In the genomic region with DNA sequence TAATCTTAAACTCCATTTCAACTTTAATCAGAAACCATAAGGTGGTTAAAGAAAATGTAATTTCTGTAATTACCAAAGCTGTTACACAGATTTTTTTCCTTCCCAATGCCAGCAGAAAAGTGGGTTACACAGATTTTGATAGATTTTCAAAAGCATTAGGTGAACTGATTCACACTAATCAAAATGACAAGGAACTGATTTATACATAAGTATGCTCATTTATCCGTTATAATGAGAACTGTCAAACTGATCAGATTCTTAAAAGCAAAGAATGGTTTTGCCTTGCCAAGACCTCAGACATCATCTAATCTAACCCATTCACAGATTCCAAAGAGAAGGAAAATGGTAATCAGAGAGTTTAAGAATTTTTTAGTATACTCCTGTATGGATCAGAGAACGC, we compare ENCODE assay signal across 18 cellular contexts. TPM values are rescaled to one million over a fixed set of nuclear protein-coding genes. Genes with fewer than 3 reads are reported as not detected.
DNase-seq lines count a peak whose midpoint lies in the region; ATAC-seq and TF ChIP-seq lines count a peak whose summit lies in the region.
"Had no signal": no experiment of that assay in that cellular context is flagged by ENCODE, and none has a peak within 500 bp of the region (broad histone marks: within the 10 kb centered on the region; RNA-seq: fewer than 3 reads in every experiment).

No MANE protein-coding gene starts in this region.

- H3K4me3 ChIP-seq in PC-3 (ENCODE audit: low read length) (no peak overlapping the region), brain microvascular endothelial cell (ENCODE audit: low read depth, low read length) (no peak overlapping the region), mucosa of stomach (ENCODE audit: low read length) (no peak overlapping the region), vagina (no peak overlapping the region)
- H3K4me3 ChIP-seq: colonic mucosa, heart right ventricle had no signal

- no peak for TF ChIP-seq CTCF in PC-3 (conservative IDR thresholded peaks at IDR 0.05; ENCODE audit: low read depth, low read length)
- TF ChIP-seq CTCF in brain microvascular endothelial cell (IDR thresholded peaks at IDR 0.05; ENCODE audit: low read depth, low read length, missing control alignments) = no peak
- no peak for TF ChIP-seq CTCF in vagina (IDR thresholded peaks at IDR 0.05)

- H2AFZ ChIP-seq in PC-3 (ENCODE audit: low read length) = no peak overlapping the region
- H2AFZ ChIP-seq: parathyroid adenoma had no signal

- H3K27ac ChIP-seq in PC-3 (ENCODE audit: low read length) (no peak overlapping the region), brain microvascular endothelial cell (peak overlapping the region; percentile 72), vagina (peak overlapping the region; percentile 11)
- H3K27ac ChIP-seq: colonic mucosa, heart right ventricle, parathyroid adenoma had no signal

- H3K9ac ChIP-seq in PC-3 (ENCODE audit: low read length) (no peak overlapping the region), mucosa of stomach (ENCODE audit: low read length) (peak overlapping the region; percentile 29)
- H3K9ac ChIP-seq: parathyroid adenoma had no signal

- H3K27me3 ChIP-seq in PC-3 (ENCODE audit: low read length) = no peaks in the 10 kb centered on the region
- no peaks in the 10 kb centered on the region for H3K27me3 ChIP-seq in brain microvascular endothelial cell (replicated peaks)
- no peaks in the 10 kb centered on the region for H3K27me3 ChIP-seq in mucosa of stomach (ENCODE audit: control insufficient read depth, insufficient read depth, low read length)
- H3K27me3 ChIP-seq in vagina = no peaks in the 10 kb centered on the region
- H3K27me3 ChIP-seq: colonic mucosa, heart right ventricle had no signal

- H3K79me2 ChIP-seq in PC-3 (ENCODE audit: low read length) = peaks cover 75% of the 10 kb centered on the region
- H3K79me2 ChIP-seq: parathyroid adenoma had no signal

- ATAC-seq in PC-3 (no peak), HG03135 (IDR thresholded peaks at IDR 0.05; ENCODE audit: unreplicated experiment) (no peak), GM21576 (IDR thresholded peaks at IDR 0.05; ENCODE audit: unreplicated experiment) (no peak)
- ATAC-seq: activated T-helper 17 cell treated with anti-CD3 and anti-CD28 coated beads, Interleukin-2, amount 50 U/mL, for 72 hours; heart right ventricle; naive thymus-derived CD8-positive, alpha-beta T cell had no signal

- in situ Hi-C loops in brain microvascular endothelial cell (cut with HindIII; ENCODE audit: low pct_ligation_motif_present, low sequenced_read_pairs) = no loop called here

- BruUV-seq in PC-3 (replicated peaks; lab: Mats Ljungman, UMichigan) = no TSS peak

- POLR2A ChIA-PET in PC-3 (lab: Charles Lee; ENCODE audit: unreplicated experiment) = no interaction called here

- H3K4me1 ChIP-seq in PC-3 (ENCODE audit: insufficient read depth, low read length) (peaks cover 19% of the 10 kb centered on the region), mucosa of stomach (ENCODE audit: control insufficient read depth, insufficient read depth, low read length) (peaks cover 9% of the 10 kb centered on the region), vagina (peaks cover 44% of the 10 kb centered on the region)
- H3K4me1 ChIP-seq: colonic mucosa, parathyroid adenoma had no signal

- H3F3A ChIP-seq in PC-3 (ENCODE audit: low read length, unreplicated experiment) = no peaks in the 10 kb centered on the region

- H3K9me2 ChIP-seq in PC-3 (replicated peaks; ENCODE audit: low read length) = no peaks in the 10 kb centered on the region

- no peak for TF ChIP-seq POLR2A in vagina (IDR thresholded peaks at IDR 0.05)

- CTCF ChIA-PET in PC-3 (lab: Charles Lee) = no interaction called here

- peak overlapping the region; percentile 3; the same call in 1 of the 2 replicates for H3K4me2 ChIP-seq in PC-3 (ENCODE audit: low read length)

- intact Hi-C loops in PC-3 (cut with micrococcal nuclease) (no loop called here), vagina (cut with DNase I) (no loop called here)

- H3K36me3 ChIP-seq in PC-3 (ENCODE audit: low read depth, low read length) (no peaks in the 10 kb centered on the region; the same call in 1 of the 2 replicates), brain microvascular endothelial cell (replicated peaks) (peaks cover 28% of the 10 kb centered on the region), mucosa of stomach (ENCODE audit: control insufficient read depth, insufficient read depth, low read length) (no peaks in the 10 kb centered on the region), vagina (peaks cover 0 to 21% of the 10 kb centered on the region in 2 donors)
- H3K36me3 ChIP-seq: colonic mucosa had no signal

- H3K9me3 ChIP-seq in PC-3 (ENCODE audit: low read length) = no peaks in the 10 kb centered on the region
- no peaks in the 10 kb centered on the region for H3K9me3 ChIP-seq in mucosa of stomach (ENCODE audit: control insufficient read depth, low read length)
- no peaks in the 10 kb centered on the region for H3K9me3 ChIP-seq in vagina
- H3K9me3 ChIP-seq: colonic mucosa, heart right ventricle had no signal

- DNase-seq in PC-3 = no peak
- no peak for DNase-seq in brain microvascular endothelial cell
- no peak for DNase-seq in vagina (ENCODE audit: extremely low spot score in 2 of 2)
- DNase-seq in NK-92 (lab: John Stamatoyannopoulos, UW; ENCODE audit: unreplicated experiment) = no peak
- DNase-seq: activated CD4-positive, alpha-beta T cell treated with anti-CD3 and anti-CD28 coated beads, Interleukin-2, amount 50 U/mL, for 1 hour; activated naive CD8-positive, alpha-beta T cell treated with anti-CD3 and anti-CD28 coated beads, Interleukin-2, amount 10 ng/mL, durations not matched to agents 7 days and 5 days; colonic mucosa; heart right ventricle; mesendoderm; naive thymus-derived CD8-positive, alpha-beta T cell; NCI-H1436; NCI-H510A treated with DMSO at 0.1 percent for 48 hours; T-helper 9 cell had no signal

- H4K20me1 ChIP-seq in PC-3 (ENCODE audit: low read length) = no peaks in the 10 kb centered on the region

RNA-seq across cellular contexts. Expression of gene UGDH, which starts 5.2 kb away (rescaled TPM):
- total RNA-seq in PC-3 (2014; rRNA removed) (50.0 and 53.4 TPM in 2 replicates), vagina (43.5 TPM)
